Comparison of ENCODE assay signal across 21 cellular contexts in genomic region chr1:17920881-17921635, GRCh38.
"Had no signal": no experiment of that assay in that cellular context is flagged by ENCODE, and none has a peak within 500 bp of the region (broad histone marks: within the 10 kb centered on the region; RNA-seq: fewer than 3 reads in every experiment).

No MANE protein-coding gene starts in this region.

- H3K9me3 ChIP-seq: esophagus muscularis mucosa, gastrocnemius medialis, heart right ventricle, left ventricle myocardium inferior, lower lobe of right lung, suprapubic skin, thyroid gland had no signal

- H3K4me1 ChIP-seq: gastrocnemius medialis, lower lobe of right lung, suprapubic skin had no signal

- H3K27ac Mint-ChIP-seq: memory B cell, nephron progenitor cell, type B pancreatic cell had no signal

- H3K27ac ChIP-seq: esophagus muscularis mucosa, gastrocnemius medialis, heart right ventricle, left ventricle myocardium inferior, lower lobe of right lung, suprapubic skin, thyroid gland had no signal

- ATAC-seq: gastrocnemius medialis, left cardiac atrium, lower lobe of right lung, sciatic nerve had no signal

- H3K36me3 Mint-ChIP-seq: memory B cell, naive B cell, type B pancreatic cell had no signal

- H3K9me3 Mint-ChIP-seq: memory B cell, nephron progenitor cell, type B pancreatic cell had no signal

- DNase-seq: cortex of kidney; effector CD8-positive, alpha-beta T cell; gastrocnemius medialis; heart right ventricle; kidney; left cardiac atrium; left ventricle myocardium inferior; lower lobe of right lung; midbrain; naive B cell; nephron progenitor cell; stimulated activated naive CD4-positive, alpha-beta T cell treated with Interleukin-2 at 50 U/mL for 16 hours; thyroid gland had no signal

- H3K36me3 ChIP-seq: esophagus muscularis mucosa, gastrocnemius medialis, heart right ventricle, left ventricle myocardium inferior, lower lobe of right lung, suprapubic skin, thyroid gland had no signal

- H3K27me3 ChIP-seq: thyroid gland had no signal

- H3K4me3 ChIP-seq: dorsolateral prefrontal cortex, esophagus muscularis mucosa, gastrocnemius medialis, heart right ventricle, left ventricle myocardium inferior, lower lobe of right lung, suprapubic skin, thyroid gland had no signal

- FAIRE-seq: endometrium, kidney, urothelium cell line had no signal

- H3K4me1 Mint-ChIP-seq: memory B cell, naive B cell, nephron progenitor cell had no signal

- H3K4me3 Mint-ChIP-seq: memory B cell, naive B cell, nephron progenitor cell, type B pancreatic cell had no signal
